In genomic region chr22:46079093-46079860, GRCh38 we compare ENCODE assay signal across 11 cellular contexts.
DNase-seq lines count a peak whose midpoint lies in the region; ATAC-seq and TF ChIP-seq lines count a peak whose summit lies in the region.
"Had no signal": no experiment of that assay in that cellular context is flagged by ENCODE, and none has a peak within 500 bp of the region (broad histone marks: within the 10 kb centered on the region; RNA-seq: fewer than 3 reads in every experiment).

No MANE protein-coding gene starts in this region.

- H3K4me3 Mint-ChIP-seq in natural killer cell treated with Interleukin-12 subunit alpha and Interleukin-12 subunit beta and Interleukin-15 and Interleukin-18, amount 100 ng/mL, for 72 hours = no peak overlapping the region
- no peak overlapping the region for H3K4me3 Mint-ChIP-seq in natural killer cell
- H3K4me3 Mint-ChIP-seq: nephron had no signal

- peaks cover 0 to 18% of the 10 kb centered on the region in 2 donors for H3K4me1 Mint-ChIP-seq in natural killer cell treated with Interleukin-12 subunit alpha and Interleukin-12 subunit beta and Interleukin-15 and Interleukin-18, amount 100 ng/mL, for 72 hours (ENCODE audit: low read depth in 2 of 2)
- H3K4me1 Mint-ChIP-seq in natural killer cell = peaks cover 25 to 40% of the 10 kb centered on the region in 2 donors

- no peak for ATAC-seq in natural killer cell treated with Interleukin-12 subunit alpha and Interleukin-12 subunit beta and Interleukin-15 and Interleukin-18, amount 100 ng/mL, for 72 hours
- ATAC-seq in natural killer cell (no peak), HG03571 (IDR thresholded peaks at IDR 0.05; ENCODE audit: unreplicated experiment) (no peak)

- peak overlapping the region; percentile 89 for H3K4me3 ChIP-seq in epithelial cell of esophagus (ENCODE audit: low read length)

- no peak overlapping the region for H3K27ac Mint-ChIP-seq in natural killer cell treated with Interleukin-12 subunit alpha and Interleukin-12 subunit beta and Interleukin-15 and Interleukin-18, amount 100 ng/mL, for 72 hours
- no peak overlapping the region for H3K27ac Mint-ChIP-seq in natural killer cell
- H3K27ac Mint-ChIP-seq: nephron had no signal

- no peak for TF ChIP-seq CTCF in natural killer cell (IDR thresholded peaks at IDR 0.05)
- TF ChIP-seq CTCF in epithelial cell of esophagus (IDR thresholded peaks at IDR 0.05; ENCODE audit: insufficient read depth, low read depth, low read length, missing control alignments) = no peak

- H3K36me3 Mint-ChIP-seq in natural killer cell treated with Interleukin-12 subunit alpha and Interleukin-12 subunit beta and Interleukin-15 and Interleukin-18, amount 100 ng/mL, for 72 hours = no peaks in the 10 kb centered on the region
- H3K36me3 Mint-ChIP-seq in natural killer cell = no peaks in the 10 kb centered on the region

- intact Hi-C loops in natural killer cell (cut with micrococcal nuclease) = no loop called here

- H3K27me3 Mint-ChIP-seq in natural killer cell treated with Interleukin-12 subunit alpha and Interleukin-12 subunit beta and Interleukin-15 and Interleukin-18, amount 100 ng/mL, for 72 hours = no peaks in the 10 kb centered on the region
- no peaks in the 10 kb centered on the region for H3K27me3 Mint-ChIP-seq in natural killer cell (ENCODE audit: low read depth in 2 of 2)

- no peaks in the 10 kb centered on the region for H3K9me3 Mint-ChIP-seq in natural killer cell treated with Interleukin-12 subunit alpha and Interleukin-12 subunit beta and Interleukin-15 and Interleukin-18, amount 100 ng/mL, for 72 hours
- no peaks in the 10 kb centered on the region for H3K9me3 Mint-ChIP-seq in natural killer cell
- H3K9me3 Mint-ChIP-seq: nephron had no signal

- DNase-seq in natural killer cell treated with Interleukin-12 subunit alpha and Interleukin-12 subunit beta and Interleukin-15 and Interleukin-18, amount 100 ng/mL, for 72 hours (ENCODE audit: low spot score) = peak; percentile 60
- DNase-seq in natural killer cell (no peak), epithelial cell of esophagus (ENCODE audit: low read depth) (no peak), myocyte (ENCODE audit: low read depth) (peak; percentile 74), OCI-M1 (lab: John Stamatoyannopoulos, UW) (no peak), GM19238 (ENCODE audit: insufficient read length, low spot score) (no peak), cerebellar nuclear complex (lab: John Stamatoyannopoulos, UW) (no peak)
- DNase-seq: activated T-cell treated with anti-CD3 and anti-CD28 coated beads, Interleukin-2, amount 50 U/mL, for 48 hours; AML-193 had no signal

Comparison
In these comparisons a context has a peak if more than half of its experiments do, and no peak if none do; other contexts are left out.
1. DNase-seq: peak in natural killer cell treated with Interleukin-12 subunit alpha and Interleukin-12 subunit beta and Interleukin-15 and Interleukin-18, amount 100 ng/mL, for 72 hours (single experiment) and myocyte (single experiment); none in natural killer cell (single experiment), epithelial cell of esophagus (single experiment), OCI-M1 (single experiment), GM19238 (single experiment) and cerebellar nuclear complex (0 of 2).